In genomic region chr13:66492479-66492878, GRCh38 we compare ENCODE assay signal across 9 cellular contexts.
DNase-seq lines count a peak whose midpoint lies in the region; ATAC-seq and TF ChIP-seq lines count a peak whose summit lies in the region.
"Had no signal": no experiment of that assay in that cellular context is flagged by ENCODE, and none has a peak within 500 bp of the region (broad histone marks: within the 10 kb centered on the region; RNA-seq: fewer than 3 reads in every experiment).

No MANE protein-coding gene starts in this region.

- no peak overlapping the region for H3K4me3 ChIP-seq in OCI-LY1 (ENCODE audit: low read depth, low read length, poor library complexity, severe bottlenecking)
- H3K4me3 ChIP-seq in coronary artery = no peak overlapping the region

- DNase-seq in naive B cell (peak; percentile 3), head of caudate nucleus (no peak), NOMO-1 (lab: John Stamatoyannopoulos, UW; ENCODE audit: unreplicated experiment in 2 of 2) (no peak), coronary artery (ENCODE audit: low spot score) (no peak)
- DNase-seq in activated CD4-positive, alpha-beta T cell treated with anti-CD3 and anti-CD28 coated beads for 4 hours = no peak
- DNase-seq: NCI-H1930 had no signal

- H3K36me3 Mint-ChIP-seq in naive B cell = no peaks in the 10 kb centered on the region

- H3K4me3 Mint-ChIP-seq in naive B cell = no peak overlapping the region

- no peaks in the 10 kb centered on the region for H3K9me3 Mint-ChIP-seq in naive B cell

- H3K27me3 Mint-ChIP-seq in naive B cell = no peaks in the 10 kb centered on the region

- H2AFZ ChIP-seq in OCI-LY1 (ENCODE audit: low read length) = peak overlapping the region; percentile 91; the same call in 1 of the 2 replicates

- no peaks in the 10 kb centered on the region for H3K36me3 ChIP-seq in OCI-LY1 (ENCODE audit: insufficient read depth, low read length)

- no peaks in the 10 kb centered on the region for H3K9me3 ChIP-seq in OCI-LY1 (ENCODE audit: low read length)

- intact Hi-C loops in head of caudate nucleus (cut with DNase I) = no loop called here

- peak overlapping the region; percentile 57 for H3K4me2 ChIP-seq in OCI-LY1 (ENCODE audit: low read length)

- TF ChIP-seq CTCF in OCI-LY1 (IDR thresholded peaks at IDR 0.05; ENCODE audit: low read length) = peak; percentile 66; the same call in 1 of the 2 replicates
- TF ChIP-seq CTCF in coronary artery (IDR thresholded peaks at IDR 0.05) = no peak

- no peaks in the 10 kb centered on the region for H3F3A ChIP-seq in OCI-LY1 (ENCODE audit: insufficient read depth, low read length)

- no peaks in the 10 kb centered on the region for H3K9me2 ChIP-seq in OCI-LY1 (ENCODE audit: low read depth, low read length)

- ATAC-seq in GM18907 (IDR thresholded peaks at IDR 0.05; ENCODE audit: unreplicated experiment) (peak; percentile 96), HG02981 (IDR thresholded peaks at IDR 0.05; ENCODE audit: unreplicated experiment) (peak; percentile 93), naive B cell (ENCODE audit: low read depth in 2 of 2) (peak; percentile 49 to 58)

- H4K20me1 ChIP-seq in OCI-LY1 (ENCODE audit: insufficient read depth, low read length) = no peaks in the 10 kb centered on the region

- peaks cover 50% of the 10 kb centered on the region for H3K4me1 ChIP-seq in OCI-LY1 (ENCODE audit: insufficient read depth, low read length, severe bottlenecking)

- H3K9ac ChIP-seq in OCI-LY1 (ENCODE audit: low read length) = peak overlapping the region; percentile 27; the same call in 1 of the 2 replicates

- H3K4me1 Mint-ChIP-seq in naive B cell = no peaks in the 10 kb centered on the region

- H3K27ac ChIP-seq in OCI-LY1 (ENCODE audit: low read depth, low read length, poor library complexity, severe bottlenecking) (peak overlapping the region; percentile 66), coronary artery (no peak overlapping the region)

- H3K27ac Mint-ChIP-seq in naive B cell = no peak overlapping the region

- H3K27me3 ChIP-seq in OCI-LY1 (ENCODE audit: insufficient read depth, low read length) = no peaks in the 10 kb centered on the region

- no peaks in the 10 kb centered on the region for H3K79me2 ChIP-seq in OCI-LY1 (ENCODE audit: insufficient read depth, low read length)
